In the genomic region with DNA sequence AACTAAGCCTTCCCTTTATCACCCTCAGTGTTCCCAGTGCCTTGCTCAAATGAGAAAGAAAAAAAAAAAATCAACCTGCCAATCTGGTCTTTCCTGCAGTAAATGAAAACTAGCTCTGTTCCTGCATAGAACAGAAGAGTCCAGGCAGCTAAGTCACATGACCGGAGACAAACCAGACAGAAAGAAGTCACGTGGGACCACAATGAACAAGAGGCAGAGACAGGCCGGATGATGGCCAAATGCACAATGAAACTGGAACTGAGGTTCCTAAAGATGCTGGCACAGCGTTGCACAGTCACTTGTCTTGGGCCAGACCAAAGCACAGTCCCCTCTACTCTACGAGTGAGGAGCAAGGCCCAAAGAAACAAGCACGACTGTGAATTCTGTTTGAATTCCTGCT, we compare ENCODE assay signal across 1 cellular context.
A peak's percentile ranks its signal among the peaks of the same experiment; 100 is the strongest.
TF ChIP-seq lines count a peak whose summit lies in the region.

No MANE protein-coding gene starts in this region.

TF ChIP-seq in K562, 482 proteins besides CTCF, POLR2A, EP300 and RAD21 (continued from another document):
- TF ChIP-seq, protein P1, sequence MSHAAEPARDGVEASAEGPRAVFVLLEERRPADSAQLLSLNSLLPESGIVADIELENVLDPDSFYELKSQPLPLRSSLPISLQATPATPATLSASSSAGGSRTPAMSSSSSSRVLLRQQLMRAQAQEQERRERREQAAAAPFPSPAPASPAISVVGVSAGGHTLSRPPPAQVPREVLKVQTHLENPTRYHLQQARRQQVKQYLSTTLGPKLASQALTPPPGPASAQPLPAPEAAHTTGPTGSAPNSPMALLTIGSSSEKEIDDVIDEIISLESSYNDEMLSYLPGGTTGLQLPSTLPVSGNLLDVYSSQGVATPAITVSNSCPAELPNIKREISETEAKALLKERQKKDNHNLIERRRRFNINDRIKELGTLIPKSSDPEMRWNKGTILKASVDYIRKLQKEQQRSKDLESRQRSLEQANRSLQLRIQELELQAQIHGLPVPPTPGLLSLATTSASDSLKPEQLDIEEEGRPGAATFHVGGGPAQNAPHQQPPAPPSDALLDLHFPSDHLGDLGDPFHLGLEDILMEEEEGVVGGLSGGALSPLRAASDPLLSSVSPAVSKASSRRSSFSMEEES (CRISPR knock-in tag; IDR thresholded peaks at IDR 0.05): peak; percentile 83
- TF ChIP-seq, protein P2, sequence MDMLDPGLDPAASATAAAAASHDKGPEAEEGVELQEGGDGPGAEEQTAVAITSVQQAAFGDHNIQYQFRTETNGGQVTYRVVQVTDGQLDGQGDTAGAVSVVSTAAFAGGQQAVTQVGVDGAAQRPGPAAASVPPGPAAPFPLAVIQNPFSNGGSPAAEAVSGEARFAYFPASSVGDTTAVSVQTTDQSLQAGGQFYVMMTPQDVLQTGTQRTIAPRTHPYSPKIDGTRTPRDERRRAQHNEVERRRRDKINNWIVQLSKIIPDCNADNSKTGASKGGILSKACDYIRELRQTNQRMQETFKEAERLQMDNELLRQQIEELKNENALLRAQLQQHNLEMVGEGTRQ (CRISPR knock-in tag; IDR thresholded peaks at IDR 0.05): peak; percentile 64
- TF ChIP-seq, protein P3, sequence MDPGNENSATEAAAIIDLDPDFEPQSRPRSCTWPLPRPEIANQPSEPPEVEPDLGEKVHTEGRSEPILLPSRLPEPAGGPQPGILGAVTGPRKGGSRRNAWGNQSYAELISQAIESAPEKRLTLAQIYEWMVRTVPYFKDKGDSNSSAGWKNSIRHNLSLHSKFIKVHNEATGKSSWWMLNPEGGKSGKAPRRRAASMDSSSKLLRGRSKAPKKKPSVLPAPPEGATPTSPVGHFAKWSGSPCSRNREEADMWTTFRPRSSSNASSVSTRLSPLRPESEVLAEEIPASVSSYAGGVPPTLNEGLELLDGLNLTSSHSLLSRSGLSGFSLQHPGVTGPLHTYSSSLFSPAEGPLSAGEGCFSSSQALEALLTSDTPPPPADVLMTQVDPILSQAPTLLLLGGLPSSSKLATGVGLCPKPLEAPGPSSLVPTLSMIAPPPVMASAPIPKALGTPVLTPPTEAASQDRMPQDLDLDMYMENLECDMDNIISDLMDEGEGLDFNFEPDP (CRISPR knock-in tag; IDR thresholded peaks at IDR 0.05): no peak
- TF ChIP-seq, protein P4, sequence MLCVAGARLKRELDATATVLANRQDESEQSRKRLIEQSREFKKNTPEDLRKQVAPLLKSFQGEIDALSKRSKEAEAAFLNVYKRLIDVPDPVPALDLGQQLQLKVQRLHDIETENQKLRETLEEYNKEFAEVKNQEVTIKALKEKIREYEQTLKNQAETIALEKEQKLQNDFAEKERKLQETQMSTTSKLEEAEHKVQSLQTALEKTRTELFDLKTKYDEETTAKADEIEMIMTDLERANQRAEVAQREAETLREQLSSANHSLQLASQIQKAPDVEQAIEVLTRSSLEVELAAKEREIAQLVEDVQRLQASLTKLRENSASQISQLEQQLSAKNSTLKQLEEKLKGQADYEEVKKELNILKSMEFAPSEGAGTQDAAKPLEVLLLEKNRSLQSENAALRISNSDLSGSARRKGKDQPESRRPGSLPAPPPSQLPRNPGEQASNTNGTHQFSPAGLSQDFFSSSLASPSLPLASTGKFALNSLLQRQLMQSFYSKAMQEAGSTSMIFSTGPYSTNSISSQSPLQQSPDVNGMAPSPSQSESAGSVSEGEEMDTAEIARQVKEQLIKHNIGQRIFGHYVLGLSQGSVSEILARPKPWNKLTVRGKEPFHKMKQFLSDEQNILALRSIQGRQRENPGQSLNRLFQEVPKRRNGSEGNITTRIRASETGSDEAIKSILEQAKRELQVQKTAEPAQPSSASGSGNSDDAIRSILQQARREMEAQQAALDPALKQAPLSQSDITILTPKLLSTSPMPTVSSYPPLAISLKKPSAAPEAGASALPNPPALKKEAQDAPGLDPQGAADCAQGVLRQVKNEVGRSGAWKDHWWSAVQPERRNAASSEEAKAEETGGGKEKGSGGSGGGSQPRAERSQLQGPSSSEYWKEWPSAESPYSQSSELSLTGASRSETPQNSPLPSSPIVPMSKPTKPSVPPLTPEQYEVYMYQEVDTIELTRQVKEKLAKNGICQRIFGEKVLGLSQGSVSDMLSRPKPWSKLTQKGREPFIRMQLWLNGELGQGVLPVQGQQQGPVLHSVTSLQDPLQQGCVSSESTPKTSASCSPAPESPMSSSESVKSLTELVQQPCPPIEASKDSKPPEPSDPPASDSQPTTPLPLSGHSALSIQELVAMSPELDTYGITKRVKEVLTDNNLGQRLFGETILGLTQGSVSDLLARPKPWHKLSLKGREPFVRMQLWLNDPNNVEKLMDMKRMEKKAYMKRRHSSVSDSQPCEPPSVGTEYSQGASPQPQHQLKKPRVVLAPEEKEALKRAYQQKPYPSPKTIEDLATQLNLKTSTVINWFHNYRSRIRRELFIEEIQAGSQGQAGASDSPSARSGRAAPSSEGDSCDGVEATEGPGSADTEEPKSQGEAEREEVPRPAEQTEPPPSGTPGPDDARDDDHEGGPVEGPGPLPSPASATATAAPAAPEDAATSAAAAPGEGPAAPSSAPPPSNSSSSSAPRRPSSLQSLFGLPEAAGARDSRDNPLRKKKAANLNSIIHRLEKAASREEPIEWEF (CRISPR knock-in tag; IDR thresholded peaks at IDR 0.05): no peak
- TF ChIP-seq RHOXF2B (CRISPR knock-in tag; conservative IDR thresholded peaks at IDR 0.05): no peak
- TF ChIP-seq, protein P5, sequence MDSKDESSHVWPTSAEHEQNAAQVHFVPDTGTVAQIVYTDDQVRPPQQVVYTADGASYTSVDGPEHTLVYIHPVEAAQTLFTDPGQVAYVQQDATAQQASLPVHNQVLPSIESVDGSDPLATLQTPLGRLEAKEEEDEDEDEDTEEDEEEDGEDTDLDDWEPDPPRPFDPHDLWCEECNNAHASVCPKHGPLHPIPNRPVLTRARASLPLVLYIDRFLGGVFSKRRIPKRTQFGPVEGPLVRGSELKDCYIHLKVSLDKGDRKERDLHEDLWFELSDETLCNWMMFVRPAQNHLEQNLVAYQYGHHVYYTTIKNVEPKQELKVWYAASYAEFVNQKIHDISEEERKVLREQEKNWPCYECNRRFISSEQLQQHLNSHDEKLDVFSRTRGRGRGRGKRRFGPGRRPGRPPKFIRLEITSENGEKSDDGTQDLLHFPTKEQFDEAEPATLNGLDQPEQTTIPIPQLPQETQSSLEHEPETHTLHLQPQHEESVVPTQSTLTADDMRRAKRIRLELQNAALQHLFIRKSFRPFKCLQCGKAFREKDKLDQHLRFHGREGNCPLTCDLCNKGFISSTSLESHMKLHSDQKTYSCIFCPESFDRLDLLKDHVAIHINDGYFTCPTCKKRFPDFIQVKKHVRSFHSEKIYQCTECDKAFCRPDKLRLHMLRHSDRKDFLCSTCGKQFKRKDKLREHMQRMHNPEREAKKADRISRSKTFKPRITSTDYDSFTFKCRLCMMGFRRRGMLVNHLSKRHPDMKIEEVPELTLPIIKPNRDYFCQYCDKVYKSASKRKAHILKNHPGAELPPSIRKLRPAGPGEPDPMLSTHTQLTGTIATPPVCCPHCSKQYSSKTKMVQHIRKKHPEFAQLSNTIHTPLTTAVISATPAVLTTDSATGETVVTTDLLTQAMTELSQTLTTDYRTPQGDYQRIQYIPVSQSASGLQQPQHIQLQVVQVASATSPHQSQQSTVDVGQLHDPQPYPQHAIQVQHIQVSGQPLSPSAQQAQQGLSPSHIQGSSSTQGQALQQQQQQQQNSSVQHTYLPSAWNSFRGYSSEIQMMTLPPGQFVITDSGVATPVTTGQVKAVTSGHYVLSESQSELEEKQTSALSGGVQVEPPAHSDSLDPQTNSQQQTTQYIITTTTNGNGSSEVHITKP (IDR thresholded peaks at IDR 0.05; ENCODE audit: partially characterized antibody): no peak
- TF ChIP-seq, protein P6, sequence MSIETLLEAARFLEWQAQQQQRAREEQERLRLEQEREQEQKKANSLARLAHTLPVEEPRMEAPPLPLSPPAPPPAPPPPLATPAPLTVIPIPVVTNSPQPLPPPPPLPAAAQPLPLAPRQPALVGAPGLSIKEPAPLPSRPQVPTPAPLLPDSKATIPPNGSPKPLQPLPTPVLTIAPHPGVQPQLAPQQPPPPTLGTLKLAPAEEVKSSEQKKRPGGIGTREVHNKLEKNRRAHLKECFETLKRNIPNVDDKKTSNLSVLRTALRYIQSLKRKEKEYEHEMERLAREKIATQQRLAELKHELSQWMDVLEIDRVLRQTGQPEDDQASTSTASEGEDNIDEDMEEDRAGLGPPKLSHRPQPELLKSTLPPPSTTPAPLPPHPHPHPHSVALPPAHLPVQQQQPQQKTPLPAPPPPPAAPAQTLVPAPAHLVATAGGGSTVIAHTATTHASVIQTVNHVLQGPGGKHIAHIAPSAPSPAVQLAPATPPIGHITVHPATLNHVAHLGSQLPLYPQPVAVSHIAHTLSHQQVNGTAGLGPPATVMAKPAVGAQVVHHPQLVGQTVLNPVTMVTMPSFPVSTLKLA (conservative IDR thresholded peaks at IDR 0.05): no peak
- no peak for TF ChIP-seq FIP1L1 (IDR thresholded peaks at IDR 0.05; ENCODE audit: low read depth, low read length, poor library complexity, severe bottlenecking)
- TF ChIP-seq RAD51 (IDR thresholded peaks at IDR 0.05; ENCODE audit: borderline replicate concordance, low read depth): peak; percentile 82
- no peak for TF ChIP-seq BMI1 (IDR thresholded peaks at IDR 0.05; ENCODE audit: low read length)
- 0 out of 2 replicates have a peak, but pooled peaks have one; percentile 35 for TF ChIP-seq CBFA2T2 (conservative IDR thresholded peaks at IDR 0.05)
